Comparison of ENCODE assay signal across 1 cellular context in the genomic region with DNA sequence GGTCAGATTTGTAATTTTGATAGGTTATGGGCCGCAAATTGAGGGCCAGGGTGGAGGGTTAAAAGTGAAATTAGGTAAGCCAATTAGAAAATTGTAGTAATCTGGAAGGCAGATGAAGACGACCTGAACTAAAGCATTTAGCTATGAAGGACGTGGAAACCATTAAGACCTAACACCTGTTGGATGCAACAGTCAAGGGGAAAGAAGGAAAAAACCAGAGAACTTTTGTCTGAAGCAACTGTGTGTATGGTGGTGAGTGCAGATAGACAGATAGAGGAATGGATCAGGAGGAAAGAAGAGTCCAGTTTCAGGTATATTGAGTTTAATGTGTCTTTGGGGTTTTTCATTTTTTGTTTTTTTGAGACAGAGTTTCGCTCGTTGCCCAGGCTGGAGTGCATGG.
TF ChIP-seq lines count a peak whose summit lies in the region.

No MANE protein-coding gene starts in this region.

TF ChIP-seq in GM23338, 12 proteins besides CTCF, POLR2A, EP300 and RAD21 (continued from another document):
- TF ChIP-seq, protein P1, sequence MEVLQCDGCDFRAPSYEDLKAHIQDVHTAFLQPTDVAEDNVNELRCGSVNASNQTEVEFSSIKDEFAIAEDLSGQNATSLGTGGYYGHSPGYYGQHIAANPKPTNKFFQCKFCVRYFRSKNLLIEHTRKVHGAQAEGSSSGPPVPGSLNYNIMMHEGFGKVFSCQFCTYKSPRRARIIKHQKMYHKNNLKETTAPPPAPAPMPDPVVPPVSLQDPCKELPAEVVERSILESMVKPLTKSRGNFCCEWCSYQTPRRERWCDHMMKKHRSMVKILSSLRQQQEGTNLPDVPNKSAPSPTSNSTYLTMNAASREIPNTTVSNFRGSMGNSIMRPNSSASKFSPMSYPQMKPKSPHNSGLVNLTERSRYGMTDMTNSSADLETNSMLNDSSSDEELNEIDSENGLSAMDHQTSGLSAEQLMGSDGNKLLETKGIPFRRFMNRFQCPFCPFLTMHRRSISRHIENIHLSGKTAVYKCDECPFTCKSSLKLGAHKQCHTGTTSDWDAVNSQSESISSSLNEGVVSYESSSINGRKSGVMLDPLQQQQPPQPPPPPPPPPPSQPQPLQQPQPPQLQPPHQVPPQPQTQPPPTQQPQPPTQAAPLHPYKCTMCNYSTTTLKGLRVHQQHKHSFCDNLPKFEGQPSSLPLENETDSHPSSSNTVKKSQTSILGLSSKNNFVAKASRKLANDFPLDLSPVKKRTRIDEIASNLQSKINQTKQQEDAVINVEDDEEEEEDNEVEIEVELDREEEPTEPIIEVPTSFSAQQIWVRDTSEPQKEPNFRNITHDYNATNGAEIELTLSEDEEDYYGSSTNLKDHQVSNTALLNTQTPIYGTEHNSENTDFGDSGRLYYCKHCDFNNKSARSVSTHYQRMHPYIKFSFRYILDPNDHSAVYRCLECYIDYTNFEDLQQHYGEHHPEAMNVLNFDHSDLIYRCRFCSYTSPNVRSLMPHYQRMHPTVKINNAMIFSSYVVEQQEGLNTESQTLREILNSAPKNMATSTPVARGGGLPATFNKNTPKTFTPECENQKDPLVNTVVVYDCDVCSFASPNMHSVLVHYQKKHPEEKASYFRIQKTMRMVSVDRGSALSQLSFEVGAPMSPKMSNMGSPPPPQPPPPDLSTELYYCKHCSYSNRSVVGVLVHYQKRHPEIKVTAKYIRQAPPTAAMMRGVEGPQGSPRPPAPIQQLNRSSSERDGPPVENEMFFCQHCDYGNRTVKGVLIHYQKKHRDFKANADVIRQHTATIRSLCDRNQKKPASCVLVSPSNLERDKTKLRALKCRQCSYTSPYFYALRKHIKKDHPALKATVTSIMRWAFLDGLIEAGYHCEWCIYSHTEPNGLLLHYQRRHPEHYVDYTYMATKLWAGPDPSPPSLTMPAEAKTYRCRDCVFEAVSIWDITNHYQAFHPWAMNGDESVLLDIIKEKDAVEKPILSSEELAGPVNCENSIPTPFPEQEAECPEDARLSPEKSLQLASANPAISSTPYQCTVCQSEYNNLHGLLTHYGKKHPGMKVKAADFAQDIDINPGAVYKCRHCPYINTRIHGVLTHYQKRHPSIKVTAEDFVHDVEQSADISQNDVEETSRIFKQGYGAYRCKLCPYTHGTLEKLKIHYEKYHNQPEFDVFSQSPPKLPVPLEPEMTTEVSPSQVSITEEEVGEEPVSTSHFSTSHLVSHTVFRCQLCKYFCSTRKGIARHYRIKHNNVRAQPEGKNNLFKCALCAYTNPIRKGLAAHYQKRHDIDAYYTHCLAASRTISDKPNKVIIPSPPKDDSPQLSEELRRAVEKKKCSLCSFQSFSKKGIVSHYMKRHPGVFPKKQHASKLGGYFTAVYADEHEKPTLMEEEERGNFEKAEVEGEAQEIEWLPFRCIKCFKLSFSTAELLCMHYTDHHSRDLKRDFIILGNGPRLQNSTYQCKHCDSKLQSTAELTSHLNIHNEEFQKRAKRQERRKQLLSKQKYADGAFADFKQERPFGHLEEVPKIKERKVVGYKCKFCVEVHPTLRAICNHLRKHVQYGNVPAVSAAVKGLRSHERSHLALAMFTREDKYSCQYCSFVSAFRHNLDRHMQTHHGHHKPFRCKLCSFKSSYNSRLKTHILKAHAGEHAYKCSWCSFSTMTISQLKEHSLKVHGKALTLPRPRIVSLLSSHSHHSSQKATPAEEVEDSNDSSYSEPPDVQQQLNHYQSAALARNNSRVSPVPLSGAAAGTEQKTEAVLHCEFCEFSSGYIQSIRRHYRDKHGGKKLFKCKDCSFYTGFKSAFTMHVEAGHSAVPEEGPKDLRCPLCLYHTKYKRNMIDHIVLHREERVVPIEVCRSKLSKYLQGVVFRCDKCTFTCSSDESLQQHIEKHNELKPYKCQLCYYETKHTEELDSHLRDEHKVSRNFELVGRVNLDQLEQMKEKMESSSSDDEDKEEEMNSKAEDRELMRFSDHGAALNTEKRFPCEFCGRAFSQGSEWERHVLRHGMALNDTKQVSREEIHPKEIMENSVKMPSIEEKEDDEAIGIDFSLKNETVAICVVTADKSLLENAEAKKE (CRISPR knock-in tag; IDR thresholded peaks at IDR 0.05): no peak
- TF ChIP-seq CREB1 (CRISPR knock-in tag; IDR thresholded peaks at IDR 0.05; ENCODE audit: low read depth) (no peak), EZH2phosphoT487 (IDR thresholded peaks at IDR 0.05; ENCODE audit: unreplicated experiment) (no peak), POLR2AphosphoS5 (IDR thresholded peaks at IDR 0.05; ENCODE audit: low read depth) (no peak), ZNF331 (CRISPR knock-in tag; IDR thresholded peaks at IDR 0.05; ENCODE audit: low read depth) (no peak), JUNB (IDR thresholded peaks at IDR 0.05; ENCODE audit: unreplicated experiment) (no peak), EZH2 (IDR thresholded peaks at IDR 0.05; ENCODE audit: low read depth, unreplicated experiment) (no peak), STAT1 (IDR thresholded peaks at IDR 0.05; ENCODE audit: unreplicated experiment) (no peak), NANOG (IDR thresholded peaks at IDR 0.05; ENCODE audit: borderline replicate concordance) (no peak)
